8 cellular contexts compared by ENCODE assay signal in the genomic region with DNA sequence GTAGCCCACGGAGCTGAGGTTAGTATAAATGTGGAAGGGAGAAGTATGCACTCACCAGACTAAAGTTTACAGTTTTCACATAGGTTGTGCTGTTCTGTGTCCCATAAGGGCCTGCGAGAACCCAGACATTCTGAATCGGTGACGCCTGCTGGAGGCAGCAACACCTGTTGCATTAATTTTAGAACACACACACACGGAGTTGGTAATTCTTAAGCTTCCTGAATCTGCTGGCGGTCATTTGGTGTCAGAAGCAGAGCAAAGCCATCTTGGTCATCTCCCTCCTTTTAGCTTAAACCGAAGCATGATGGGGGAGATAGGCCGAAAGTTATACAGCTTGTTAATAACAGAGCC. TPM values are rescaled to one million over a fixed set of nuclear protein-coding genes. Genes with fewer than 3 reads are reported as not detected.
DNase-seq lines count a peak whose midpoint lies in the region; ATAC-seq and TF ChIP-seq lines count a peak whose summit lies in the region.

No MANE protein-coding gene starts in this region.

- H3K4me3 Mint-ChIP-seq in natural killer cell: peak overlapping the region; percentile 99

- no peaks in the 10 kb centered on the region for H3K9me3 ChIP-seq in SJSA1 (replicated peaks)

- H3K27me3 Mint-ChIP-seq in natural killer cell (ENCODE audit: low read depth in 2 of 2): no peaks in the 10 kb centered on the region

- ATAC-seq in HG02943 (IDR thresholded peaks at IDR 0.05; ENCODE audit: low read depth, unreplicated experiment) (peak; percentile 27), natural killer cell (peak; percentile 40 to 55 (median 43))

- TF ChIP-seq CTCF in epithelial cell of esophagus (IDR thresholded peaks at IDR 0.05; ENCODE audit: insufficient read depth, low read depth, low read length, missing control alignments) (peak; percentile 6), natural killer cell (IDR thresholded peaks at IDR 0.05) (no peak)

- peaks cover 42% of the 10 kb centered on the region for H3K36me3 ChIP-seq in SJSA1

- peak overlapping the region; percentile 91 to 94 for H3K27ac Mint-ChIP-seq in natural killer cell

- peaks cover 14% of the 10 kb centered on the region for H3K4me1 ChIP-seq in SJSA1 (replicated peaks)

- H3K27me3 ChIP-seq in SJSA1 (replicated peaks): no peaks in the 10 kb centered on the region

- intact Hi-C loops in natural killer cell (cut with micrococcal nuclease): loop anchor here (1.0 kb wide), 1 partner anchor 58 kb away; the partner anchor contains the start of gene WHAMM

- H3K27ac ChIP-seq in SJSA1: no peak overlapping the region

- H3K4me1 Mint-ChIP-seq in natural killer cell: peaks cover 34 to 38% of the 10 kb centered on the region in 2 donors

- H3K9me3 Mint-ChIP-seq in natural killer cell: no peaks in the 10 kb centered on the region

- peaks cover 12% of the 10 kb centered on the region for H3K36me3 Mint-ChIP-seq in natural killer cell

- H3K4me3 ChIP-seq in SJSA1: peak overlapping the region; percentile 54
- peak overlapping the region; percentile 97 for H3K4me3 ChIP-seq in epithelial cell of esophagus (ENCODE audit: low read length)

- peak; percentile 4 for DNase-seq in stimulated activated CD4-positive, alpha-beta T cell treated with anti-CD3 and anti-CD28 coated beads, Interleukin-4, amount 100 ng/mL, for 24 hours
- DNase-seq in stimulated activated CD4-positive, alpha-beta T cell treated with anti-CD3 and anti-CD28 coated beads, Interleukin-4, amount 100 ng/mL, for 4 hours: no peak
- no peak for DNase-seq in SJSA1 (ENCODE audit: low read depth in 1 of 2, low spot score in 2 of 2)
- DNase-seq in epithelial cell of esophagus (ENCODE audit: low read depth): peak; percentile 46
- no peak for DNase-seq in natural killer cell
- no peak for DNase-seq in hippocampal formation (lab: John Stamatoyannopoulos, UW)
- DNase-seq in NCI-H2029 treated with DMSO at 0.1 percent for 48 hours (lab: John Stamatoyannopoulos, UW): no peak

RNA-seq across cellular contexts. Expression of gene AP3B2, which starts 41.1 kb away (rescaled TPM):
- total RNA-seq in SJSA1 (2014; rRNA removed; shearing (Covaris generic)): 0.11 TPM in 1 of 2 replicates, not detected in the other
- under 1 TPM in 1 of 3 donors, not detected in 2; 0.59 TPM for total RNA-seq in natural killer cell

RNA-seq across cellular contexts. Expression of gene FSD2, which starts 55.1 kb away (rescaled TPM):
- not detected in 2 replicates for total RNA-seq in SJSA1 (2014; rRNA removed; shearing (Covaris generic))
- not detected for total RNA-seq in natural killer cell

RNA-seq across cellular contexts. Expression of gene WHAMM, which starts 58.6 kb away (rescaled TPM):
- total RNA-seq in SJSA1 (2014; rRNA removed; shearing (Covaris generic)): 4.7 and 4.8 TPM in 2 replicates
- 10 to 100 TPM; 48.5 to 78.0 (median 67.6) TPM for total RNA-seq in natural killer cell

Comparison
In these comparisons a context has a peak if more than half of its experiments do, and no peak if none do; other contexts are left out.
1. DNase-seq: peak in stimulated activated CD4-positive, alpha-beta T cell treated with anti-CD3 and anti-CD28 coated beads, Interleukin-4, amount 100 ng/mL, for 24 hours (single experiment) and epithelial cell of esophagus (single experiment); none in stimulated activated CD4-positive, alpha-beta T cell treated with anti-CD3 and anti-CD28 coated beads, Interleukin-4, amount 100 ng/mL, for 4 hours (0 of 2), SJSA1 (0 of 2), natural killer cell (single experiment), hippocampal formation (0 of 2) and NCI-H2029 treated with DMSO at 0.1 percent for 48 hours (single experiment).